15 cellular contexts compared by ENCODE assay signal in genomic region chr1:160523789-160524188, GRCh38. TPM values are rescaled to one million over a fixed set of nuclear protein-coding genes. Genes with fewer than 3 reads are reported as not detected.
DNase-seq lines count a peak whose midpoint lies in the region; ATAC-seq, FAIRE-seq and TF ChIP-seq lines count a peak whose summit lies in the region.
"Not testable (repeated sequence)": the region's sequence is repeated elsewhere in the genome, so short reads cannot be mapped to it uniquely, and the experiment has no call there.
"Had no signal": no experiment of that assay in that cellular context is flagged by ENCODE, and none has a peak within 500 bp of the region (broad histone marks: within the 10 kb centered on the region; RNA-seq: fewer than 3 reads in every experiment).

No MANE protein-coding gene starts in this region.

- peaks cover 27% of the 10 kb centered on the region for H3K9me3 Mint-ChIP-seq in CD8-positive, alpha-beta T cell
- H3K9me3 Mint-ChIP-seq in activated CD4-positive, alpha-beta T cell treated with anti-CD3 and anti-CD28 coated beads for 36 hours (ENCODE audit: low read depth), result peaks cover 30% of the 10 kb centered on the region
- H3K9me3 Mint-ChIP-seq in activated CD8-positive, alpha-beta memory T cell treated with anti-CD3 and anti-CD28 coated beads, Interleukin-2, amount 10 ng/mL, durations not matched to agents 7 days and 5 days (ENCODE audit: low read depth), result not testable (repeated sequence)
- H3K9me3 Mint-ChIP-seq in activated naive CD4-positive, alpha-beta T cell treated with anti-CD3 and anti-CD28 coated beads for 36 hours, result peaks cover 35% of the 10 kb centered on the region
- peaks cover 0 to 39% (median 26%) of the 10 kb centered on the region in 11 donors for H3K9me3 Mint-ChIP-seq in naive thymus-derived CD4-positive, alpha-beta T cell
- peaks cover 25 to 27% of the 10 kb centered on the region in 2 donors for H3K9me3 Mint-ChIP-seq in stimulated activated naive B cell treated with anti-CD40 and anti-IgM and Interleukin-4, amounts not matched to agents 10 μg/mL and 1 μg/mL and 100 μg/mL, for 72 hours

- DNase-seq in CD8-positive, alpha-beta T cell; activated CD4-positive, alpha-beta T cell treated with anti-CD3 and anti-CD28 coated beads for 36 hours; activated CD8-positive, alpha-beta memory T cell treated with anti-CD3 and anti-CD28 coated beads, Interleukin-2, amount 10 ng/mL, durations not matched to agents 7 days and 5 days; activated naive CD4-positive, alpha-beta T cell treated with anti-CD3 and anti-CD28 coated beads for 36 hours; GM12878 (ENCODE audit: low read depth, low spot score); naive thymus-derived CD4-positive, alpha-beta T cell; stimulated activated naive B cell treated with anti-CD40 and anti-IgM and Interleukin-4, amounts not matched to agents 10 μg/mL and 1 μg/mL and 100 μg/mL, for 72 hours: not testable (repeated sequence)

- H3K79me2 ChIP-seq in OCI-LY1 (ENCODE audit: insufficient read depth, low read length), result peaks cover 34% of the 10 kb centered on the region
- peaks cover 44% of the 10 kb centered on the region for H3K79me2 ChIP-seq in GM12878 (ENCODE audit: control insufficient read depth, insufficient read depth, low read length)

- SMC1A ChIA-PET in GM12878 (lab: Charles Lee; ENCODE audit: uncharacterized antibody, unreplicated experiment), result interaction anchor here (0.7 to 10.2 kb wide), 16 partner anchors 10 to 95 kb away, joined by 3 to 178 read pairs (median 6); no protein-coding TSS in a partner anchor

- H3K4me3 Mint-ChIP-seq in CD8-positive, alpha-beta T cell, result peak overlapping the region; percentile 57
- peak overlapping the region; percentile 30 for H3K4me3 Mint-ChIP-seq in activated CD4-positive, alpha-beta T cell treated with anti-CD3 and anti-CD28 coated beads for 36 hours
- peak overlapping the region; percentile 46 for H3K4me3 Mint-ChIP-seq in activated CD8-positive, alpha-beta memory T cell treated with anti-CD3 and anti-CD28 coated beads, Interleukin-2, amount 10 ng/mL, durations not matched to agents 7 days and 5 days
- H3K4me3 Mint-ChIP-seq in activated naive CD4-positive, alpha-beta T cell treated with anti-CD3 and anti-CD28 coated beads for 36 hours, result peak overlapping the region; percentile 66
- peak overlapping the region in 9 of 10 donors; percentile 23 to 75 (median 36) for H3K4me3 Mint-ChIP-seq in naive thymus-derived CD4-positive, alpha-beta T cell
- peak overlapping the region; percentile 48 to 56 for H3K4me3 Mint-ChIP-seq in stimulated activated naive B cell treated with anti-CD40 and anti-IgM and Interleukin-4, amounts not matched to agents 10 μg/mL and 1 μg/mL and 100 μg/mL, for 72 hours

- H3K27me3 Mint-ChIP-seq in CD8-positive, alpha-beta T cell (ENCODE audit: low read depth); activated CD4-positive, alpha-beta T cell treated with anti-CD3 and anti-CD28 coated beads for 36 hours; activated CD8-positive, alpha-beta memory T cell treated with anti-CD3 and anti-CD28 coated beads, Interleukin-2, amount 10 ng/mL, durations not matched to agents 7 days and 5 days; activated naive CD4-positive, alpha-beta T cell treated with anti-CD3 and anti-CD28 coated beads for 36 hours (ENCODE audit: low read depth); naive thymus-derived CD4-positive, alpha-beta T cell; stimulated activated naive B cell treated with anti-CD40 and anti-IgM and Interleukin-4, amounts not matched to agents 10 μg/mL and 1 μg/mL and 100 μg/mL, for 72 hours: not testable (repeated sequence)

- FAIRE-seq in GM12878 (lab: Jason Lieb, UNC), result not testable (repeated sequence)

- peaks cover 35% of the 10 kb centered on the region for H3K36me3 Mint-ChIP-seq in CD8-positive, alpha-beta T cell
- peaks cover 54% of the 10 kb centered on the region for H3K36me3 Mint-ChIP-seq in activated CD4-positive, alpha-beta T cell treated with anti-CD3 and anti-CD28 coated beads for 36 hours (ENCODE audit: low read depth)
- H3K36me3 Mint-ChIP-seq in activated CD8-positive, alpha-beta memory T cell treated with anti-CD3 and anti-CD28 coated beads, Interleukin-2, amount 10 ng/mL, durations not matched to agents 7 days and 5 days, result peaks cover 35% of the 10 kb centered on the region
- H3K36me3 Mint-ChIP-seq in activated naive CD4-positive, alpha-beta T cell treated with anti-CD3 and anti-CD28 coated beads for 36 hours (ENCODE audit: low read depth), result peaks cover 50% of the 10 kb centered on the region
- H3K36me3 Mint-ChIP-seq in naive thymus-derived CD4-positive, alpha-beta T cell, result peaks cover 13 to 52% (median 22%) of the 10 kb centered on the region in 5 donors
- H3K36me3 Mint-ChIP-seq in stimulated activated naive B cell treated with anti-CD40 and anti-IgM and Interleukin-4, amounts not matched to agents 10 μg/mL and 1 μg/mL and 100 μg/mL, for 72 hours, result peaks cover 48 to 59% of the 10 kb centered on the region in 2 donors

- not testable (repeated sequence) for H3K27ac ChIP-seq in CD8-positive, alpha-beta T cell (ENCODE audit: low read depth, low read length); GM12878 (ENCODE audit: control insufficient read depth, insufficient read depth)
- peak overlapping the region; percentile 97 for H3K27ac ChIP-seq in OCI-LY1 (ENCODE audit: low read depth, low read length, poor library complexity, severe bottlenecking)
- H3K27ac ChIP-seq in naive thymus-derived CD4-positive, alpha-beta T cell (ENCODE audit: low read depth, low read length), result peak overlapping the region; percentile 84

- in situ Hi-C loops in GM12878 (cut with MboI), result not testable (repeated sequence)

- not testable (repeated sequence) for TF ChIP-seq RAD21 in GM12878 (IDR thresholded peaks at IDR 0.05; ENCODE audit: insufficient read depth, low read depth, low read length)

- CTCF ChIA-PET in CD8-positive, alpha-beta T cell (lab: Charles Lee), result interaction anchor here (0.9 to 2.6 kb wide), 5 partner anchors 21 to 95 kb away, joined by 3 to 15 read pairs (median 4); no protein-coding TSS in a partner anchor
- CTCF ChIA-PET in activated CD4-positive, alpha-beta T cell treated with anti-CD3 and anti-CD28 coated beads for 36 hours (lab: Charles Lee), result interaction anchor here (0.6 to 2.0 kb wide), 5 partner anchors 10 to 359 kb away, joined by 3 to 7 read pairs (median 3); no protein-coding TSS in a partner anchor
- CTCF ChIA-PET in activated CD8-positive, alpha-beta memory T cell treated with anti-CD3 and anti-CD28 coated beads, Interleukin-2, amount 10 ng/mL, durations not matched to agents 7 days and 5 days (lab: Charles Lee), result interaction anchor here (0.7 to 2.5 kb wide), 5 partner anchors 14 to 95 kb away, joined by 3 to 18 read pairs (median 4); no protein-coding TSS in a partner anchor
- CTCF ChIA-PET in activated naive CD4-positive, alpha-beta T cell treated with anti-CD3 and anti-CD28 coated beads for 36 hours (lab: Charles Lee), result interaction anchor here (0.7 to 1.1 kb wide), 3 partner anchors 10 to 179 kb away, joined by 3 read pairs; no protein-coding TSS in a partner anchor
- CTCF ChIA-PET in GM12878 (lab: Yijun Ruan, JAX), result interaction anchor here (0.6 to 3.6 kb wide), 10 partner anchors 9 to 110 kb away, joined by 3 to 25 read pairs (median 4); no protein-coding TSS in a partner anchor
- CTCF ChIA-PET in naive thymus-derived CD4-positive, alpha-beta T cell (lab: Charles Lee), result interaction anchor here (0.6 to 2.8 kb wide), 5 partner anchors 20 to 171 kb away, joined by 3 to 8 read pairs (median 4); no protein-coding TSS in a partner anchor

- POLR2A ChIA-PET in CD8-positive, alpha-beta T cell (lab: Charles Lee), result interaction anchor here (0.6 to 2.2 kb wide), 6 partner anchors 16 to 102 kb away, joined by 3 to 15 read pairs (median 5); no protein-coding TSS in a partner anchor
- POLR2A ChIA-PET in activated CD4-positive, alpha-beta T cell treated with anti-CD3 and anti-CD28 coated beads for 36 hours (lab: Charles Lee), result interaction anchor here (1.3 kb wide), 1 partner anchor 52 kb away, joined by 3 read pairs; no protein-coding TSS in a partner anchor
- POLR2A ChIA-PET in GM12878 (lab: Charles Lee), result interaction anchor here (0.6 to 3.8 kb wide), 9 partner anchors 13 to 149 kb away, joined by 3 to 34 read pairs (median 6); no protein-coding TSS in a partner anchor
- POLR2A ChIA-PET in naive thymus-derived CD4-positive, alpha-beta T cell (lab: Charles Lee), result interaction anchor here (0.6 to 2.2 kb wide), 6 partner anchors 10 to 84 kb away, joined by 3 to 15 read pairs (median 5); partner anchors contain the start of gene CD84

- not testable (repeated sequence) for H3K9ac ChIP-seq in OCI-LY1 (ENCODE audit: low read length); GM12878 (ENCODE audit: control insufficient read depth, insufficient read depth, low read length)

- H4K20me1 ChIP-seq in OCI-LY1 (ENCODE audit: insufficient read depth, low read length); GM12878 (ENCODE audit: control insufficient read depth, insufficient read depth): not testable (repeated sequence)

- not testable (repeated sequence) for H3K36me3 ChIP-seq in CD8-positive, alpha-beta T cell (ENCODE audit: insufficient read depth, low read length); OCI-LY1 (ENCODE audit: insufficient read depth, low read length); GM12878 (ENCODE audit: control insufficient read depth in 2 of 2, insufficient read depth in 2 of 2, low read length in 1 of 2); naive thymus-derived CD4-positive, alpha-beta T cell (ENCODE audit: control insufficient read depth in 2 of 3, insufficient read depth in 3 of 3, low read length in 3 of 3)

- not testable (repeated sequence) for H3K9me3 ChIP-seq in CD8-positive, alpha-beta T cell (ENCODE audit: low read length); OCI-LY1 (ENCODE audit: low read length); GM12878 (replicated peaks; ENCODE audit: control insufficient read depth, insufficient read depth, low read length); naive thymus-derived CD4-positive, alpha-beta T cell (ENCODE audit: control insufficient read depth in 2 of 3, low read length in 3 of 3)

- not testable (repeated sequence) for TF ChIP-seq POLR2A in GM12878 (IDR thresholded peaks at IDR 0.05; ENCODE audit: low read depth, low read length)

- WGBS in GM12878 (ENCODE audit: insufficient coverage, insufficient replicate concordance, low lambda C conversion rate, missing lambda C conversion rate), result 81% methylated on average over 1 of the region's 2 CpGs

- RAD21 ChIA-PET in GM12878 (lab: Charles Lee; ENCODE audit: unreplicated experiment), result interaction anchor here (0.7 to 4.5 kb wide), 7 partner anchors 18 to 104 kb away, joined by 3 to 76 read pairs (median 16); no protein-coding TSS in a partner anchor

- not testable (repeated sequence) for H3F3A ChIP-seq in OCI-LY1 (ENCODE audit: insufficient read depth, low read length)

- peak overlapping the region; percentile 90 for H3K27ac Mint-ChIP-seq in CD8-positive, alpha-beta T cell
- H3K27ac Mint-ChIP-seq in activated CD4-positive, alpha-beta T cell treated with anti-CD3 and anti-CD28 coated beads for 36 hours, result peak overlapping the region; percentile 84
- H3K27ac Mint-ChIP-seq in activated CD8-positive, alpha-beta memory T cell treated with anti-CD3 and anti-CD28 coated beads, Interleukin-2, amount 10 ng/mL, durations not matched to agents 7 days and 5 days, result peak overlapping the region; percentile 77
- H3K27ac Mint-ChIP-seq in activated naive CD4-positive, alpha-beta T cell treated with anti-CD3 and anti-CD28 coated beads for 36 hours, result peak overlapping the region; percentile 85
- H3K27ac Mint-ChIP-seq in naive thymus-derived CD4-positive, alpha-beta T cell, result peak overlapping the region; percentile 30 to 92 (median 82)
- not testable (repeated sequence) for H3K27ac Mint-ChIP-seq in stimulated activated naive B cell treated with anti-CD40 and anti-IgM and Interleukin-4, amounts not matched to agents 10 μg/mL and 1 μg/mL and 100 μg/mL, for 72 hours

- intact Hi-C loops in CD8-positive, alpha-beta T cell (cut with DNase I, micrococcal nuclease), result loop anchor here (5.0 kb wide), 2 partner anchors 36 to 91 kb away; no protein-coding TSS in a partner anchor
- intact Hi-C loops in activated CD4-positive, alpha-beta T cell treated with anti-CD3 and anti-CD28 coated beads for 36 hours (cut with DNase I, micrococcal nuclease), result loop anchor here (2.0 to 5.0 kb wide), 3 partner anchors 45 to 274 kb away; partner anchors contain the start of genes CD84 (in 1 of the 2) and LY9 (in 1 of the 2)
- intact Hi-C loops in activated naive CD4-positive, alpha-beta T cell treated with anti-CD3 and anti-CD28 coated beads for 36 hours (cut with micrococcal nuclease), result loop anchor here (1.0 to 10.0 kb wide), 3 partner anchors 17 to 1509 kb away; partner anchors contain the start of gene DCAF8
- intact Hi-C loops in GM12878 (cut with micrococcal nuclease; ENCODE audit: unreplicated experiment), result loop anchor here (5.0 kb wide), 1 partner anchor 71 kb away; no protein-coding TSS in a partner anchor
- intact Hi-C loops in naive thymus-derived CD4-positive, alpha-beta T cell (cut with micrococcal nuclease), result loop anchor here (2.0 to 5.0 kb wide), 2 partner anchors 29 to 51 kb away; no protein-coding TSS in a partner anchor

- not testable (repeated sequence) for H3K4me3 ChIP-seq in CD8-positive, alpha-beta T cell (ENCODE audit: low read depth, low read length); OCI-LY1 (ENCODE audit: low read depth, low read length, poor library complexity, severe bottlenecking); GM12878; naive thymus-derived CD4-positive, alpha-beta T cell (ENCODE audit: low read length)

- not testable (repeated sequence) for BruUV-seq in GM12878 (replicated peaks; lab: Mats Ljungman, UMichigan)

- TF ChIP-seq CTCF in CD8-positive, alpha-beta T cell (IDR thresholded peaks at IDR 0.05); OCI-LY1 (IDR thresholded peaks at IDR 0.05; ENCODE audit: low read length); GM12878 (IDR thresholded peaks at IDR 0.05 in 2 of 3, conservative IDR thresholded peaks at IDR 0.05 in 1 of 3; ENCODE audit: control insufficient read depth in 2 of 3, extremely low read depth in 1 of 3, insufficient read depth in 1 of 3, low read depth in 3 of 3, low read length in 3 of 3): not testable (repeated sequence)

- not testable (repeated sequence) for TF ChIP-seq EP300 in GM12878 (IDR thresholded peaks at IDR 0.05; ENCODE audit: borderline replicate concordance in 1 of 2, control insufficient read depth in 1 of 2, low read depth in 2 of 2, low read length in 2 of 2)

- not testable (repeated sequence) for H2AFZ ChIP-seq in OCI-LY1 (ENCODE audit: low read length); GM12878 (ENCODE audit: control insufficient read depth, low read depth, low read length)

- not testable (repeated sequence) for H3K9me2 ChIP-seq in OCI-LY1 (ENCODE audit: low read depth, low read length)

- not testable (repeated sequence) for H3K4me2 ChIP-seq in OCI-LY1 (ENCODE audit: low read length); GM12878 (ENCODE audit: control insufficient read depth, insufficient read depth)

- H3K4me1 ChIP-seq in CD8-positive, alpha-beta T cell (ENCODE audit: insufficient read depth, low read length), result peaks cover 29% of the 10 kb centered on the region
- peaks cover 42% of the 10 kb centered on the region for H3K4me1 ChIP-seq in OCI-LY1 (ENCODE audit: insufficient read depth, low read length, severe bottlenecking)
- not testable (repeated sequence) for H3K4me1 ChIP-seq in GM12878 (ENCODE audit: control insufficient read depth, insufficient read depth, low read length)
- peaks cover 6 to 32% of the 10 kb centered on the region in 2 donors for H3K4me1 ChIP-seq in naive thymus-derived CD4-positive, alpha-beta T cell (ENCODE audit: control insufficient read depth in 2 of 2, insufficient read depth in 2 of 2, low read length in 2 of 2)

- not testable (repeated sequence) for ATAC-seq in CD8-positive, alpha-beta T cell; activated CD4-positive, alpha-beta T cell treated with anti-CD3 and anti-CD28 coated beads for 36 hours; activated CD8-positive, alpha-beta memory T cell treated with anti-CD3 and anti-CD28 coated beads, Interleukin-2, amount 10 ng/mL, durations not matched to agents 7 days and 5 days; GM12878; naive thymus-derived CD4-positive, alpha-beta T cell; stimulated activated naive B cell treated with anti-CD40 and anti-IgM and Interleukin-4, amounts not matched to agents 10 μg/mL and 1 μg/mL and 100 μg/mL, for 72 hours (replicated peaks)

- peaks cover 67% of the 10 kb centered on the region for H3K4me1 Mint-ChIP-seq in CD8-positive, alpha-beta T cell (ENCODE audit: low read depth)
- H3K4me1 Mint-ChIP-seq in activated CD4-positive, alpha-beta T cell treated with anti-CD3 and anti-CD28 coated beads for 36 hours, result peaks cover 58% of the 10 kb centered on the region
- peaks cover 57% of the 10 kb centered on the region for H3K4me1 Mint-ChIP-seq in activated CD8-positive, alpha-beta memory T cell treated with anti-CD3 and anti-CD28 coated beads, Interleukin-2, amount 10 ng/mL, durations not matched to agents 7 days and 5 days
- peaks cover 44% of the 10 kb centered on the region for H3K4me1 Mint-ChIP-seq in activated naive CD4-positive, alpha-beta T cell treated with anti-CD3 and anti-CD28 coated beads for 36 hours (ENCODE audit: low read depth)
- peaks cover 28 to 76% (median 66%) of the 10 kb centered on the region in 7 donors for H3K4me1 Mint-ChIP-seq in naive thymus-derived CD4-positive, alpha-beta T cell
- peaks cover 25 to 61% of the 10 kb centered on the region in 2 donors for H3K4me1 Mint-ChIP-seq in stimulated activated naive B cell treated with anti-CD40 and anti-IgM and Interleukin-4, amounts not matched to agents 10 μg/mL and 1 μg/mL and 100 μg/mL, for 72 hours

- H3K27me3 ChIP-seq in CD8-positive, alpha-beta T cell (ENCODE audit: insufficient read depth, low read length); OCI-LY1 (ENCODE audit: insufficient read depth, low read length); GM12878 (replicated peaks in 1 of 2; ENCODE audit: control insufficient read depth in 2 of 2, insufficient read depth in 2 of 2, low read length in 1 of 2); naive thymus-derived CD4-positive, alpha-beta T cell (ENCODE audit: control insufficient read depth in 2 of 2, insufficient read depth in 2 of 2, low read length in 2 of 2): not testable (repeated sequence)

RNA-seq across cellular contexts. Expression of gene SLAMF6, which starts 0.7 kb away (rescaled TPM):
- 1 to 10 TPM; 4.6 to 5.2 TPM for total RNA-seq in CD8-positive, alpha-beta T cell
- total RNA-seq in activated CD4-positive, alpha-beta T cell treated with anti-CD3 and anti-CD28 coated beads for 36 hours, result 10 to 100 TPM; 45.9 to 55.0 TPM
- total RNA-seq in activated CD8-positive, alpha-beta memory T cell treated with anti-CD3 and anti-CD28 coated beads, Interleukin-2, amount 10 ng/mL, durations not matched to agents 7 days and 5 days, result 10 to 100 TPM; 28.8 to 31.0 TPM
- 10 to 100 TPM; 55.0 to 55.5 TPM for total RNA-seq in activated naive CD4-positive, alpha-beta T cell treated with anti-CD3 and anti-CD28 coated beads for 36 hours
- total RNA-seq in GM12878 (2013; cell fraction: nucleolus; rRNA removed), result 145 and 152 TPM in 2 replicates
- total RNA-seq in GM12878 (2014; rRNA removed) (44.1 and 52.5 TPM in 2 replicates), GM12878 (2014; rRNA removed; fragmentation: Illumina TruSeq; extraction: Trizol) (53.7 and 55.9 TPM in 2 replicates), GM12878 (2021) (30.4 and 30.8 TPM in 2 replicates)
- 20.9 TPM for polyA plus RNA-seq in GM12878 (2011; ENCODE audit: low read depth)
- polyA plus RNA-seq in GM12878 (2011; rRNA removed) (89.6 and 105 TPM in 2 replicates), GM12878 (2014; fragmentation: Illumina TruSeq; extraction: Trizol) (72.7 and 89.7 TPM in 2 replicates), GM12878 (2014; fragmentation: Nextera tagmentation; extraction: Ambion mirVana) (10 to 100 TPM; 20.5 to 27.1 TPM), GM12878 (2014; rRNA removed) (32.1 and 42.5 TPM in 2 replicates), GM12878 (2016; fragmentation: Nextera tagmentation; extraction: Ambion mirVana) (10 to 100 TPM; 24.3 to 28.3 TPM)
- 54.6 and 63.9 TPM in 2 replicates for polyA plus RNA-seq in GM12878 (2011; cell fraction: cytosol; rRNA removed)
- polyA plus RNA-seq in GM12878 (2011; cell fraction: nucleus; rRNA removed), result 36.8 and 51.5 TPM in 2 replicates
- polyA plus RNA-seq in GM12878 (2012), result 30.7 and 68.4 TPM in 2 replicates
- polyA minus RNA-seq in GM12878 (2011; rRNA and poly(A)+ RNA removed), result 86.4 and 92.1 TPM in 2 replicates
- 19.6 and 22.6 TPM in 2 replicates for polyA minus RNA-seq in GM12878 (2011; cell fraction: cytosol; rRNA and poly(A)+ RNA removed)
- 19.1 and 23.9 TPM in 2 replicates for polyA minus RNA-seq in GM12878 (2011; cell fraction: nucleus; rRNA and poly(A)+ RNA removed)
- 10 to 100 TPM; 17.8 to 48.5 (median 40.5) TPM for total RNA-seq in naive thymus-derived CD4-positive, alpha-beta T cell
- 10 to 100 TPM; 61.1 to 62.6 TPM for polyA plus RNA-seq in naive thymus-derived CD4-positive, alpha-beta T cell
- total RNA-seq: Calu3, Daoy, GM23248, H9, PC-3, RPMI7951 had no signal
- polyA plus RNA-seq: A549, GM23248 had no signal

RNA-seq across cellular contexts. Expression of gene CD84, which starts 55.5 kb away (rescaled TPM):
- total RNA-seq in CD8-positive, alpha-beta T cell, result 10 to 100 TPM; 28.3 to 31.7 TPM
- total RNA-seq in activated CD4-positive, alpha-beta T cell treated with anti-CD3 and anti-CD28 coated beads for 36 hours, result 10 to 100 TPM; 14.8 to 17.8 TPM
- total RNA-seq in activated CD8-positive, alpha-beta memory T cell treated with anti-CD3 and anti-CD28 coated beads, Interleukin-2, amount 10 ng/mL, durations not matched to agents 7 days and 5 days, result 10 to 100 TPM; 29.9 to 34.6 TPM
- total RNA-seq in activated naive CD4-positive, alpha-beta T cell treated with anti-CD3 and anti-CD28 coated beads for 36 hours, result 1 to 10 TPM; 8.6 to 9.2 TPM
- total RNA-seq in GM12878 (2013; cell fraction: nucleolus; rRNA removed), result 245 and 258 TPM in 2 replicates
- total RNA-seq in GM12878 (2014; rRNA removed) (12.3 and 15.2 TPM in 2 replicates), GM12878 (2014; rRNA removed; fragmentation: Illumina TruSeq; extraction: Trizol) (13.8 and 14.5 TPM in 2 replicates), GM12878 (2021) (10.4 and 14.2 TPM in 2 replicates)
- 12.7 TPM for polyA plus RNA-seq in GM12878 (2011; ENCODE audit: low read depth)
- polyA plus RNA-seq in GM12878 (2011; rRNA removed) (18.1 and 20.8 TPM in 2 replicates), GM12878 (2014; fragmentation: Illumina TruSeq; extraction: Trizol) (20.3 and 26.6 TPM in 2 replicates), GM12878 (2014; fragmentation: Nextera tagmentation; extraction: Ambion mirVana) (1 to 10 TPM; 3.4 to 6.8 TPM), GM12878 (2014; rRNA removed) (9.3 and 11.2 TPM in 2 replicates), GM12878 (2016; fragmentation: Nextera tagmentation; extraction: Ambion mirVana) (1 to 10 TPM; 7.5 to 7.9 TPM)
- polyA plus RNA-seq in GM12878 (2011; cell fraction: cytosol; rRNA removed), result 7.7 and 7.8 TPM in 2 replicates
- 20.4 and 23.3 TPM in 2 replicates for polyA plus RNA-seq in GM12878 (2011; cell fraction: nucleus; rRNA removed)
- 9.2 and 10.5 TPM in 2 replicates for polyA plus RNA-seq in GM12878 (2012)
- polyA minus RNA-seq in GM12878 (2011; rRNA and poly(A)+ RNA removed), result 21.3 and 24.2 TPM in 2 replicates
- 2.3 and 2.4 TPM in 2 replicates for polyA minus RNA-seq in GM12878 (2011; cell fraction: cytosol; rRNA and poly(A)+ RNA removed)
- 16.3 and 17.8 TPM in 2 replicates for polyA minus RNA-seq in GM12878 (2011; cell fraction: nucleus; rRNA and poly(A)+ RNA removed)
- 10 to 100 TPM; 25.1 to 40.7 (median 32.3) TPM for total RNA-seq in naive thymus-derived CD4-positive, alpha-beta T cell
- 10 to 100 TPM in 1 of 2 donors, 1 to 10 TPM in 1; 7.4 to 11.3 TPM for polyA plus RNA-seq in naive thymus-derived CD4-positive, alpha-beta T cell
- total RNA-seq: Calu3, Daoy, GM23248, H9, PC-3, RPMI7951 had no signal
- polyA plus RNA-seq: A549, GM23248 had no signal
